ENCODE assay signal across 1 cellular context in genomic region chr4:183014361-183015084, GRCh38.
TF ChIP-seq lines count a peak whose summit lies in the region.

No MANE protein-coding gene starts in this region.

TF ChIP-seq in SK-N-SH treated with all-trans-retinoic acid at 6 μM for 48 hours, 23 proteins besides CTCF, POLR2A, EP300 and RAD21 (continued from another document):
- no peak for TF ChIP-seq CREB5 (CRISPR knock-in tag; IDR thresholded peaks at IDR 0.05; ENCODE audit: low read depth)
- TF ChIP-seq RARB (CRISPR knock-in tag; IDR thresholded peaks at IDR 0.05) = no peak
- TF ChIP-seq ZFP3 (CRISPR knock-in tag; IDR thresholded peaks at IDR 0.05) = no peak
